1 cellular context compared by ENCODE assay signal in the genomic region with DNA sequence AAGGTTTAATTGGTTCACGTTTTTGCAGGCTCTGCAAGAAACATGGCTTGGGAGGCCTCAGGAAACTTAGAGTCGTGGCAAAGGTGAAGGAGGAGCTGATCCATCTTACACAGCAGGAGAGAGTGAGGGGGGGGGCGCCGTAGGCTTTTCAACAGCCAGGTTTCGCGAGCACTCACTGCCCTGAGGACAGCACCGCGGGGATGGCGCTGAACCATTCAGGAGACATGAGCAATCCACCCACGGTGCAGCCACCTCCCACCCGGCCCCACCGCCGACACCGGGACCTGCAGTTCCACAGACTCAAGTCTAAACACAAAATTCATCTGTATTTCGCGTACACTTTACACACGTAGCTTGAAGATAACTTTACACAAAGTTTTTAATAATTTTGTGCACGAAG.
TF ChIP-seq lines count a peak whose summit lies in the region.

No MANE protein-coding gene starts in this region.

TF ChIP-seq in HCT116, 20 proteins besides CTCF, POLR2A, EP300 and RAD21 (continued from another document):
- TF ChIP-seq ATF3 (IDR thresholded peaks at IDR 0.05) (no peak), YY1 (IDR thresholded peaks at IDR 0.05; ENCODE audit: extremely low read depth, insufficient replicate concordance, low read depth, low read length) (no peak), CBX3 (IDR thresholded peaks at IDR 0.05; ENCODE audit: low read depth) (no peak), EZH2 (IDR thresholded peaks at IDR 0.05) (no peak)
TF ChIP-seq in HCT116: peak in this region for 0.
